9 cellular contexts compared by ENCODE assay signal in the genomic region with DNA sequence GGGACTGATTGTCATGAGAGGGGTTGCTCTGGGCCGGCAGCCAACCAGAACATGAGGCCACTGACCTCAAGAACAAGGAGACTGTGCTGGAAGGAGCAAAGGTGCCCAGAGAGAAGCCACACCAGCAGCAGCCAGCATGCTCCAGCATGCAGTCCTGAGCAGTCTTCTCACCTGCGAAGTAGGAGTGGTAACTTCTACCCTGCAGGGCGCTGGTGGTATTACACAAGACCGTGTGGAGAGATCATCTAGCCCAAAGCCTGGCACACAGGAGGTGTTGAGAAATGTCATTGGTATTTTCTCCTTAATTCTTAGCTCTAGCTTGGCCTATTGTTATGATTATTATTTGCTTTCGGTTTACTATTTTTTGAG.
DNase-seq lines count a peak whose midpoint lies in the region; ATAC-seq, FAIRE-seq and TF ChIP-seq lines count a peak whose summit lies in the region.
"Had no signal": no experiment of that assay in that cellular context is flagged by ENCODE, and none has a peak within 500 bp of the region (broad histone marks: within the 10 kb centered on the region; RNA-seq: fewer than 3 reads in every experiment).

No MANE protein-coding gene starts in this region.

- DNase-seq in GM12892 (ENCODE audit: insufficient read length): peak; percentile 42
- DNase-seq in Karpas-422: peak; percentile 83
- DNase-seq in fibroblast of pulmonary artery (ENCODE audit: low read depth): no peak
- no peak for DNase-seq in mesenchymal stem cell
- no peak for DNase-seq in NCI-H1694 (lab: John Stamatoyannopoulos, UW)
- DNase-seq in kidney glomerular epithelial cell (lab: John Stamatoyannopoulos, UW): no peak

- no peaks in the 10 kb centered on the region for H3K27me3 ChIP-seq in Karpas-422 (ENCODE audit: low read length)
- peaks cover 6 to 23% of the 10 kb centered on the region in 2 experiments for H3K27me3 ChIP-seq in mesenchymal stem cell (ENCODE audit: control insufficient read depth in 1 of 2, insufficient read depth in 1 of 2, low read length in 2 of 2)

- no peak overlapping the region for H3K4ac ChIP-seq in mesenchymal stem cell (ENCODE audit: low read depth in 1 of 2, low read length in 2 of 2)

- H2BK120ac ChIP-seq in mesenchymal stem cell (ENCODE audit: low read depth, low read length): no peak overlapping the region

- H2AK5ac ChIP-seq in mesenchymal stem cell (ENCODE audit: low read length, severe bottlenecking): no peak overlapping the region

- peak; percentile 90 for ATAC-seq in GM21526 (IDR thresholded peaks at IDR 0.05; ENCODE audit: low FRiP score, unreplicated experiment)
- ATAC-seq in HG02970 (IDR thresholded peaks at IDR 0.05; ENCODE audit: low FRiP score, unreplicated experiment): no peak

- H3K36me3 ChIP-seq in Karpas-422 (ENCODE audit: insufficient read depth, low read length) (no peaks in the 10 kb centered on the region), mesenchymal stem cell (ENCODE audit: control insufficient read depth in 1 of 2, insufficient read depth in 2 of 2, low read depth in 1 of 2, low read length in 2 of 2) (no peaks in the 10 kb centered on the region)
- H3K36me3 ChIP-seq: SJCRH30 had no signal

- H3K4me2 ChIP-seq in Karpas-422 (ENCODE audit: low read depth, low read length, poor library complexity, severe bottlenecking) (no peak overlapping the region), mesenchymal stem cell (ENCODE audit: low read length, poor library complexity, severe bottlenecking) (no peak overlapping the region)

- no peak overlapping the region for H2BK12ac ChIP-seq in mesenchymal stem cell (ENCODE audit: low read length in 2 of 2)

- H3K18ac ChIP-seq in mesenchymal stem cell (ENCODE audit: low read depth in 1 of 2, low read length in 2 of 2): no peak overlapping the region

- no peaks in the 10 kb centered on the region for H3K79me2 ChIP-seq in Karpas-422 (ENCODE audit: low read length)

- no peak overlapping the region for H4K91ac ChIP-seq in mesenchymal stem cell (ENCODE audit: low read length)

- FAIRE-seq in GM12892 (lab: Jason Lieb, UNC): no peak

- H3K27ac ChIP-seq in Karpas-422 (ENCODE audit: low read length) (no peak overlapping the region), mesenchymal stem cell (ENCODE audit: low read length, poor library complexity, severe bottlenecking) (no peak overlapping the region)
- H3K27ac ChIP-seq: SJCRH30 had no signal

- H3K79me1 ChIP-seq in mesenchymal stem cell (replicated peaks; ENCODE audit: low read length, poor library complexity, severe bottlenecking): no peaks in the 10 kb centered on the region

- H3K4me1 ChIP-seq in Karpas-422 (ENCODE audit: low read length): no peaks in the 10 kb centered on the region
- H3K4me1 ChIP-seq in mesenchymal stem cell (ENCODE audit: control insufficient read depth, insufficient read depth, low read depth, low read length): no peaks in the 10 kb centered on the region

- 49% methylated on average over 5 of the region's 5 CpGs for WGBS in mesenchymal stem cell

- H3K9me2 ChIP-seq in Karpas-422 (replicated peaks; ENCODE audit: insufficient read depth, low read length): no peaks in the 10 kb centered on the region

- H3K14ac ChIP-seq in mesenchymal stem cell (ENCODE audit: low read length in 2 of 2): no peak overlapping the region

- H2BK5ac ChIP-seq in mesenchymal stem cell (ENCODE audit: low read depth, low read length, poor library complexity, severe bottlenecking): no peak overlapping the region

- no peak overlapping the region for H2AFZ ChIP-seq in Karpas-422 (ENCODE audit: low read length)
- H2AFZ ChIP-seq in mesenchymal stem cell (ENCODE audit: low read depth, low read length): no peak overlapping the region

- no peak overlapping the region for H3K23ac ChIP-seq in mesenchymal stem cell (ENCODE audit: low read length in 2 of 2)

- no peak overlapping the region for H2BK15ac ChIP-seq in mesenchymal stem cell (ENCODE audit: low read depth, poor library complexity, severe bottlenecking)

- H4K8ac ChIP-seq in mesenchymal stem cell (ENCODE audit: low read length): no peak overlapping the region

- no peaks in the 10 kb centered on the region for H4K20me1 ChIP-seq in Karpas-422 (ENCODE audit: insufficient read depth, low read depth, low read length)

- H3K9ac ChIP-seq in Karpas-422 (ENCODE audit: low read length) (no peak overlapping the region), mesenchymal stem cell (ENCODE audit: low read length) (no peak overlapping the region)

- TF ChIP-seq POLR2A in GM12892 (IDR thresholded peaks at IDR 0.05; ENCODE audit: low read depth, low read length): no peak

- no peaks in the 10 kb centered on the region for H3K9me3 ChIP-seq in Karpas-422 (ENCODE audit: low read length)
- H3K9me3 ChIP-seq in mesenchymal stem cell (ENCODE audit: control insufficient read depth, low read length): no peaks in the 10 kb centered on the region
- H3K9me3 ChIP-seq: SJCRH30 had no signal

- TF ChIP-seq CTCF in fibroblast of pulmonary artery (IDR thresholded peaks at IDR 0.05; ENCODE audit: low read length, missing control alignments): peak; percentile 40

- H3K4me3 ChIP-seq in Karpas-422 (ENCODE audit: low read length): no peak overlapping the region
- H3K4me3 ChIP-seq in fibroblast of pulmonary artery (replicated peaks; ENCODE audit: low read depth, low read length): no peak overlapping the region
- H3K4me3 ChIP-seq in mesenchymal stem cell (ENCODE audit: insufficient read depth in 1 of 2, low read depth in 1 of 2, low read length in 2 of 2): no peak overlapping the region
- H3K4me3 ChIP-seq: SJCRH30 had no signal

Comparison
In these comparisons a context has a peak if more than half of its experiments do, and no peak if none do; other contexts are left out.
1. DNase-seq: peak in GM12892 (single experiment) and Karpas-422 (single experiment); none in fibroblast of pulmonary artery (single experiment), mesenchymal stem cell (single experiment), NCI-H1694 (single experiment) and kidney glomerular epithelial cell (single experiment).